In genomic region chr14:54782803-54783659, GRCh38 we compare ENCODE assay signal across 1 cellular context.
TF ChIP-seq lines count a peak whose summit lies in the region.

No MANE protein-coding gene starts in this region.

TF ChIP-seq in H1, 55 proteins besides CTCF, POLR2A, EP300 and RAD21 (continued from another document):
- TF ChIP-seq CHD1 (IDR thresholded peaks at IDR 0.05; ENCODE audit: low read depth, low read length), result no peak
- TF ChIP-seq SIX5 (IDR thresholded peaks at IDR 0.05; ENCODE audit: low read depth, low read length), result no peak
- peak; percentile 75; the same call in 1 of the 2 replicates for TF ChIP-seq MAX (IDR thresholded peaks at IDR 0.05)
- peak in 1 of 2 experiments; percentile 44; a peak in 1 of 4 replicates for TF ChIP-seq SIN3A (conservative IDR thresholded peaks at IDR 0.05 in 1 of 2, IDR thresholded peaks at IDR 0.05 in 1 of 2; ENCODE audit: low read depth in 1 of 2, low read length in 2 of 2)
- TF ChIP-seq CREB1 (IDR thresholded peaks at IDR 0.05), result no peak
- TF ChIP-seq HDAC2 (IDR thresholded peaks at IDR 0.05; ENCODE audit: borderline replicate concordance in 1 of 2, low read depth in 2 of 2, low read length in 2 of 2), result no peak
